Comparison of ENCODE assay signal across 1 cellular context in the genomic region with DNA sequence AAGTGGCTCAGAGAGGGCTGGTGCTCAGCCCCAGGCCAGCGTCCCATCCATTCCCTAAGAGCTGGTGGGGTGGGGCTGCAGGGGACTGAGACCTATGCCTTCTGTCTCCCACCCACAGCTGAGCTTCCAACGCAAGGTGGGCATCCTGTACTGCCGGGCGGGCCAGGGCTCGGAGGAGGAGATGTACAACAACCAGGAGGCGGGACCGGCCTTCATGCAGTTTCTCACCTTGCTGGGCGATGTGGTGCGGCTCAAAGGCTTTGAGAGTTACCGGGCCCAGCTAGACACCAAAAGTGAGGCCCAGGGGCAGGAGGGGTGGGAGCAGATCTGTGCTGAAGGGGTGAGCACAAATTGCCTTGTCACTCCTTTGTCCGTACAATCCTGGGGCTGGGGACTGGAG.
TF ChIP-seq lines count a peak whose summit lies in the region.

No MANE protein-coding gene starts in this region.

TF ChIP-seq in HepG2, 621 proteins besides CTCF, POLR2A, EP300 and RAD21:
- TF ChIP-seq, protein P1, sequence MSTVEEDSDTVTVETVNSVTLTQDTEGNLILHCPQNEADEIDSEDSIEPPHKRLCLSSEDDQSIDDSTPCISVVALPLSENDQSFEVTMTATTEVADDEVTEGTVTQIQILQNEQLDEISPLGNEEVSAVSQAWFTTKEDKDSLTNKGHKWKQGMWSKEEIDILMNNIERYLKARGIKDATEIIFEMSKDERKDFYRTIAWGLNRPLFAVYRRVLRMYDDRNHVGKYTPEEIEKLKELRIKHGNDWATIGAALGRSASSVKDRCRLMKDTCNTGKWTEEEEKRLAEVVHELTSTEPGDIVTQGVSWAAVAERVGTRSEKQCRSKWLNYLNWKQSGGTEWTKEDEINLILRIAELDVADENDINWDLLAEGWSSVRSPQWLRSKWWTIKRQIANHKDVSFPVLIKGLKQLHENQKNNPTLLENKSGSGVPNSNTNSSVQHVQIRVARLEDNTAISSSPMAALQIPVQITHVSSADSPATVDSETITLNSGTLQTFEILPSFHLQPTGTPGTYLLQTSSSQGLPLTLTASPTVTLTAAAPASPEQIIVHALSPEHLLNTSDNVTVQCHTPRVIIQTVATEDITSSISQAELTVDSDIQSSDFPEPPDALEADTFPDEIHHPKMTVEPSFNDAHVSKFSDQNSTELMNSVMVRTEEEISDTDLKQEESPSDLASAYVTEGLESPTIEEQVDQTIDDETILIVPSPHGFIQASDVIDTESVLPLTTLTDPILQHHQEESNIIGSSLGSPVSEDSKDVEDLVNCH (CRISPR knock-in tag; IDR thresholded peaks at IDR 0.05), result no peak
